Comparison of ENCODE assay signal across 28 cellular contexts in genomic region chr11:47725445-47726442, GRCh38. TPM values are rescaled to one million over a fixed set of nuclear protein-coding genes. Genes with fewer than 3 reads are reported as not detected.
A peak's percentile ranks its signal among the peaks of the same experiment; 100 is the strongest.
DNase-seq lines count a peak whose midpoint lies in the region; ATAC-seq, FAIRE-seq and TF ChIP-seq lines count a peak whose summit lies in the region.
"Had no signal": no experiment of that assay in that cellular context is flagged by ENCODE, and none has a peak within 500 bp of the region (broad histone marks: within the 10 kb centered on the region; RNA-seq: fewer than 3 reads in every experiment).

No MANE protein-coding gene starts in this region.

- H3K4me3 ChIP-seq in adipocyte (ENCODE audit: low read length): no peak overlapping the region
- no peak overlapping the region for H3K4me3 ChIP-seq in mucosa of descending colon
- H3K4me3 ChIP-seq: ascending aorta, spleen, tibial artery had no signal

- no peak for TF ChIP-seq CTCF in mucosa of descending colon (IDR thresholded peaks at IDR 0.05)

- H3K9me3 ChIP-seq in adipocyte (ENCODE audit: control insufficient read depth, low read length): no peaks in the 10 kb centered on the region
- H3K9me3 ChIP-seq in mucosa of descending colon: no peaks in the 10 kb centered on the region
- H3K9me3 ChIP-seq: ascending aorta, BE2C, spleen, tibial artery had no signal

- TF ChIP-seq POLR2A in GM12891 (IDR thresholded peaks at IDR 0.05; ENCODE audit: low read depth, low read length): no peak

- intact Hi-C loops in cardiac septum (cut with DNase I): no loop called here
- intact Hi-C loops in mucosa of descending colon (cut with DNase I, micrococcal nuclease): no loop called here

- peaks cover 53% of the 10 kb centered on the region for H3K36me3 Mint-ChIP-seq in T-helper 1 cell treated with Interleukin-12 subunit alpha and Interleukin-12 subunit beta and Interleukin-4 antibody, amounts not matched to agents 30 μg/mL and 1 μg/mL, for 36 hours (ENCODE audit: low read depth)

- H3K4me1 Mint-ChIP-seq in T-helper 1 cell treated with Interleukin-12 subunit alpha and Interleukin-12 subunit beta and Interleukin-4 antibody, amounts not matched to agents 30 μg/mL and 1 μg/mL, for 36 hours (ENCODE audit: low read depth): no peaks in the 10 kb centered on the region

- peak overlapping the region; percentile 15 for H3K9ac ChIP-seq in adipocyte (ENCODE audit: low read length)

- no peak overlapping the region for H3K4me3 Mint-ChIP-seq in T-helper 1 cell treated with Interleukin-12 subunit alpha and Interleukin-12 subunit beta and Interleukin-4 antibody, amounts not matched to agents 30 μg/mL and 1 μg/mL, for 36 hours
- H3K4me3 Mint-ChIP-seq: naive thymus-derived CD4-positive, alpha-beta T cell had no signal

- no peak for DNase-seq in T-helper 1 cell
- no peak for DNase-seq in GM12891 (ENCODE audit: insufficient read length, low spot score)
- DNase-seq in adipocyte (ENCODE audit: low read depth): peak; percentile 47
- DNase-seq in left lobe of liver (ENCODE audit: low spot score): peak; percentile 61
- no peak for DNase-seq in cardiac septum (ENCODE audit: low spot score)
- no peak for DNase-seq in mucosa of descending colon
- DNase-seq: 8988T; activated gamma-delta T cell treated with Interleukin-2 at 50 U/mL for 16 hours; BE2C; cerebellar nuclear complex; COR-L47; DMS79; effector CD8-positive, alpha-beta T cell; Karpas-422; naive thymus-derived CD4-positive, alpha-beta T cell; NCI-H1092 treated with DMSO at 0.1 percent for 48 hours; NCI-H1930; NCI-H345; spleen; stimulated activated CD4-positive, alpha-beta T cell treated with anti-CD3 and anti-CD28 coated beads, Interleukin-4, amount 100 ng/mL, for 1 hour; stimulated activated naive CD4-positive, alpha-beta T cell treated with Interleukin-2 at 50 U/mL for 16 hours; tibial artery had no signal

- ATAC-seq in left lobe of liver (peak; percentile 60), GM21381 (IDR thresholded peaks at IDR 0.05; ENCODE audit: unreplicated experiment) (no peak), mucosa of descending colon (no peak)
- ATAC-seq: naive thymus-derived CD4-positive, alpha-beta T cell had no signal

- H3K27me3 Mint-ChIP-seq in T-helper 1 cell treated with Interleukin-12 subunit alpha and Interleukin-12 subunit beta and Interleukin-4 antibody, amounts not matched to agents 30 μg/mL and 1 μg/mL, for 36 hours (ENCODE audit: low read depth): no peaks in the 10 kb centered on the region
- H3K27me3 Mint-ChIP-seq: naive thymus-derived CD4-positive, alpha-beta T cell had no signal

- H3K36me3 ChIP-seq in adipocyte (ENCODE audit: control insufficient read depth, insufficient read depth, low read length, severe bottlenecking) (peaks cover 90% of the 10 kb centered on the region), mucosa of descending colon (ENCODE audit: low read depth) (no peaks in the 10 kb centered on the region)

- no peaks in the 10 kb centered on the region for H3K9me3 Mint-ChIP-seq in T-helper 1 cell treated with Interleukin-12 subunit alpha and Interleukin-12 subunit beta and Interleukin-4 antibody, amounts not matched to agents 30 μg/mL and 1 μg/mL, for 36 hours
- H3K9me3 Mint-ChIP-seq: naive thymus-derived CD4-positive, alpha-beta T cell had no signal

- FAIRE-seq in GM12891 (lab: Jason Lieb, UNC): peak; percentile 66
- FAIRE-seq: GM12892, HTR-8/SVneo, TTC549 had no signal

- peaks cover 40% of the 10 kb centered on the region for H3K4me1 ChIP-seq in adipocyte (ENCODE audit: control insufficient read depth, insufficient read depth, low read length)
- H3K4me1 ChIP-seq in mucosa of descending colon (ENCODE audit: low read depth): peaks cover 11% of the 10 kb centered on the region
- H3K4me1 ChIP-seq: BE2C had no signal

- H3K27ac Mint-ChIP-seq in T-helper 1 cell treated with Interleukin-12 subunit alpha and Interleukin-12 subunit beta and Interleukin-4 antibody, amounts not matched to agents 30 μg/mL and 1 μg/mL, for 36 hours: peak overlapping the region; percentile 26

- H3K27me3 ChIP-seq in adipocyte (replicated peaks; ENCODE audit: control insufficient read depth, insufficient read depth, low read length): no peaks in the 10 kb centered on the region
- H3K27me3 ChIP-seq: ascending aorta, BE2C, spleen, tibial artery had no signal

TF ChIP-seq in GM12891, 5 proteins besides CTCF, POLR2A, EP300 and RAD21:
- TF ChIP-seq POU2F2 (IDR thresholded peaks at IDR 0.05; ENCODE audit: low read depth, low read length) (no peak), TAF1 (IDR thresholded peaks at IDR 0.05; ENCODE audit: low read depth, low read length) (no peak), PAX5 (IDR thresholded peaks at IDR 0.05; ENCODE audit: insufficient read depth, low read length, severe bottlenecking) (no peak), SPI1 (IDR thresholded peaks at IDR 0.05; ENCODE audit: low read depth, low read length) (no peak), POLR2AphosphoS5 (IDR thresholded peaks at IDR 0.05; ENCODE audit: low read depth, low read length) (no peak)
TF ChIP-seq in GM12891: peak in this region for 0.

RNA-seq across cellular contexts. Expression of gene AGBL2, which starts 10.6 kb away (rescaled TPM):
- polyA plus RNA-seq in GM12891 (2012; ENCODE audit: low read depth, missing spikeins): 6.4 TPM
- total RNA-seq in left lobe of liver (2.7 TPM), cardiac septum (1.2 TPM), mucosa of descending colon (1 to 10 TPM; 1.6 to 7.4 (median 3.1) TPM)
- total RNA-seq: ascending aorta had no signal

RNA-seq across cellular contexts. Expression of gene FNBP4, which starts 41.4 kb away (rescaled TPM):
- 39.7 TPM for polyA plus RNA-seq in GM12891 (2012; ENCODE audit: low read depth, missing spikeins)
- total RNA-seq in left lobe of liver (23.2 TPM), cardiac septum (41.7 TPM), mucosa of descending colon (10 to 100 TPM; 68.4 to 94.8 (median 74.0) TPM)

Comparison
In these comparisons a context has a peak if more than half of its experiments do, and no peak if none do; other contexts are left out.
1. DNase-seq: peak in adipocyte (single experiment) and left lobe of liver (single experiment); none in T-helper 1 cell (0 of 5), GM12891 (single experiment), cardiac septum (single experiment) and mucosa of descending colon (0 of 3).